ENCODE assay signal across 8 cellular contexts in genomic region chr1:67429528-67430357, GRCh38. TPM values are rescaled to one million over a fixed set of nuclear protein-coding genes. Genes with fewer than 3 reads are reported as not detected.
A peak's percentile ranks its signal among the peaks of the same experiment; 100 is the strongest.
DNase-seq lines count a peak whose midpoint lies in the region; ATAC-seq, FAIRE-seq and TF ChIP-seq lines count a peak whose summit lies in the region.

No MANE protein-coding gene starts in this region.

- no peaks in the 10 kb centered on the region for H3K27me3 Mint-ChIP-seq in mesothelial cell of epicardium (ENCODE audit: low read depth)

- peaks cover 55% of the 10 kb centered on the region for H3K79me2 ChIP-seq in ACC112 (ENCODE audit: control insufficient read depth, insufficient read depth, low read length, unreplicated experiment)

- FAIRE-seq in GM19239 (lab: Jason Lieb, UNC), result peak; percentile 33

- H3K9me3 Mint-ChIP-seq in mesothelial cell of epicardium, result no peaks in the 10 kb centered on the region

- peak overlapping the region; percentile 95 for H3K27ac Mint-ChIP-seq in mesothelial cell of epicardium

- peak; percentile 4 for ATAC-seq in HG03442 (IDR thresholded peaks at IDR 0.05; ENCODE audit: unreplicated experiment)
- ATAC-seq in activated CD4-positive, CD25-positive, alpha-beta regulatory T cell treated with anti-CD3 and anti-CD28 coated beads, Interleukin-2, amount 50 U/mL, for 24 hours, result peak; percentile 1 to 4

- H3K36me3 ChIP-seq in ACC112 (ENCODE audit: insufficient read depth, low read length) (peaks cover 37% of the 10 kb centered on the region), ectodermal cell (ENCODE audit: control insufficient read depth, insufficient read depth, low read length) (peaks cover 11% of the 10 kb centered on the region)

- H3K4me1 ChIP-seq in ACC112 (ENCODE audit: control insufficient read depth, insufficient read depth, low read length, unreplicated experiment) (peaks cover 40% of the 10 kb centered on the region), ectodermal cell (ENCODE audit: control insufficient read depth, insufficient read depth, low read length) (no peaks in the 10 kb centered on the region)

- H2AFZ ChIP-seq in ACC112 (ENCODE audit: low read length, unreplicated experiment), result no peak overlapping the region

- WGBS in ectodermal cell, 2 experiments, result 0% methylated on average over 69 of the region's 69 CpGs

- no peak for DNase-seq in GM19239 (ENCODE audit: insufficient read length, low spot score)
- DNase-seq in mesothelial cell of epicardium (ENCODE audit: low spot score in 2 of 2, unreplicated experiment in 2 of 2), result peak; percentile 23 to 51
- peak; percentile 13 for DNase-seq in stimulated activated CD8-positive, alpha-beta memory T cell treated with anti-CD3 and anti-CD28 coated beads, Interleukin-7, amount 100 ng/mL, for 24 hours (ENCODE audit: low read depth)
- DNase-seq in amniotic stem cell (lab: John Stamatoyannopoulos, UW), result no peak

- H3K4me3 ChIP-seq in ACC112 (ENCODE audit: low read depth, low read length) (peak overlapping the region; percentile 97), ectodermal cell (ENCODE audit: insufficient read depth, low read depth, low read length) (peak overlapping the region; percentile 89)

- H3K27ac ChIP-seq in ACC112 (ENCODE audit: low read depth, low read length), result peak overlapping the region; percentile 42
- H3K27ac ChIP-seq in ectodermal cell (ENCODE audit: insufficient read depth, low read depth, low read length, poor library complexity, severe bottlenecking), result peak overlapping the region; percentile 11

- peaks cover 55% of the 10 kb centered on the region for H3K4me1 Mint-ChIP-seq in mesothelial cell of epicardium

- peaks cover 12% of the 10 kb centered on the region for H3K36me3 Mint-ChIP-seq in mesothelial cell of epicardium

- H3K27me3 ChIP-seq in ACC112 (ENCODE audit: insufficient read depth, low read length) (no peaks in the 10 kb centered on the region), ectodermal cell (ENCODE audit: control insufficient read depth, insufficient read depth, low read length, poor library complexity, severe bottlenecking) (no peaks in the 10 kb centered on the region)

- TF ChIP-seq CTCF in mesothelial cell of epicardium (IDR thresholded peaks at IDR 0.05; ENCODE audit: unreplicated experiment), result no peak

- H3K4me3 Mint-ChIP-seq in mesothelial cell of epicardium, result peak overlapping the region; percentile 100

- H3K9me3 ChIP-seq in ectodermal cell (ENCODE audit: control insufficient read depth, low read length), result no peaks in the 10 kb centered on the region

RNA-seq across cellular contexts. Expression of gene SERBP1, which starts 0.5 kb away (rescaled TPM):
- polyA plus RNA-seq in ectodermal cell (2013, experiment 1 of 4), result 472 TPM
- polyA plus RNA-seq in ectodermal cell (2013, experiment 2 of 4), result 461 TPM
- polyA plus RNA-seq in ectodermal cell (2013, experiment 3 of 4), result 340 TPM
- 377 TPM for polyA plus RNA-seq in ectodermal cell (2013, experiment 4 of 4)
- total RNA-seq in mesothelial cell of epicardium, result 248 to 259 TPM (median 255 TPM) in 3 replicates

Comparison
In these comparisons a context has a peak if more than half of its experiments do, and no peak if none do; other contexts are left out.
1. DNase-seq: peak in mesothelial cell of epicardium (2 of 2) and stimulated activated CD8-positive, alpha-beta memory T cell treated with anti-CD3 and anti-CD28 coated beads, Interleukin-7, amount 100 ng/mL, for 24 hours (single experiment); none in GM19239 (single experiment) and amniotic stem cell (single experiment).